ENCODE assay signal across 2 cellular contexts in genomic region chr10:75295901-75296441, GRCh38.
TF ChIP-seq lines count a peak whose summit lies in the region.

No MANE protein-coding gene starts in this region.

TF ChIP-seq in HepG2, 621 proteins besides CTCF, POLR2A, EP300 and RAD21 (continued from another document):
- TF ChIP-seq XRCC5 (optimal IDR thresholded peaks at IDR 0.05; ENCODE audit: low read length) (no peak), MBNL3 (CRISPR knock-in tag; conservative IDR thresholded peaks at IDR 0.05) (no peak), PAF1 (CRISPR knock-in tag; IDR thresholded peaks at IDR 0.05) (no peak), ZNF615 (CRISPR knock-in tag; IDR thresholded peaks at IDR 0.05; ENCODE audit: borderline replicate concordance) (no peak), TARDBP (CRISPR knock-in tag; IDR thresholded peaks at IDR 0.05) (no peak), KLF11 (CRISPR knock-in tag; IDR thresholded peaks at IDR 0.05) (no peak), ZFAT (CRISPR knock-in tag; conservative IDR thresholded peaks at IDR 0.05) (no peak), KLF9 (CRISPR knock-in tag; IDR thresholded peaks at IDR 0.05; ENCODE audit: low read depth) (no peak), AGO1 (IDR thresholded peaks at IDR 0.05; ENCODE audit: low read depth, low read length, poor library complexity, severe bottlenecking) (no peak), ERF (CRISPR knock-in tag; IDR thresholded peaks at IDR 0.05) (no peak), CBX5 (CRISPR knock-in tag; IDR thresholded peaks at IDR 0.05; ENCODE audit: borderline replicate concordance) (no peak), NFKBIZ (CRISPR knock-in tag; IDR thresholded peaks at IDR 0.05) (no peak)
- TF ChIP-seq, protein P1, sequence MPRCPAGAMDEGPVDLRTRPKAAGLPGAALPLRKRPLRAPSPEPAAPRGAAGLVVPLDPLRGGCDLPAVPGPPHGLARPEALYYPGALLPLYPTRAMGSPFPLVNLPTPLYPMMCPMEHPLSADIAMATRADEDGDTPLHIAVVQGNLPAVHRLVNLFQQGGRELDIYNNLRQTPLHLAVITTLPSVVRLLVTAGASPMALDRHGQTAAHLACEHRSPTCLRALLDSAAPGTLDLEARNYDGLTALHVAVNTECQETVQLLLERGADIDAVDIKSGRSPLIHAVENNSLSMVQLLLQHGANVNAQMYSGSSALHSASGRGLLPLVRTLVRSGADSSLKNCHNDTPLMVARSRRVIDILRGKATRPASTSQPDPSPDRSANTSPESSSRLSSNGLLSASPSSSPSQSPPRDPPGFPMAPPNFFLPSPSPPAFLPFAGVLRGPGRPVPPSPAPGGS (CRISPR knock-in tag; IDR thresholded peaks at IDR 0.05): no peak
- TF ChIP-seq, protein P2, sequence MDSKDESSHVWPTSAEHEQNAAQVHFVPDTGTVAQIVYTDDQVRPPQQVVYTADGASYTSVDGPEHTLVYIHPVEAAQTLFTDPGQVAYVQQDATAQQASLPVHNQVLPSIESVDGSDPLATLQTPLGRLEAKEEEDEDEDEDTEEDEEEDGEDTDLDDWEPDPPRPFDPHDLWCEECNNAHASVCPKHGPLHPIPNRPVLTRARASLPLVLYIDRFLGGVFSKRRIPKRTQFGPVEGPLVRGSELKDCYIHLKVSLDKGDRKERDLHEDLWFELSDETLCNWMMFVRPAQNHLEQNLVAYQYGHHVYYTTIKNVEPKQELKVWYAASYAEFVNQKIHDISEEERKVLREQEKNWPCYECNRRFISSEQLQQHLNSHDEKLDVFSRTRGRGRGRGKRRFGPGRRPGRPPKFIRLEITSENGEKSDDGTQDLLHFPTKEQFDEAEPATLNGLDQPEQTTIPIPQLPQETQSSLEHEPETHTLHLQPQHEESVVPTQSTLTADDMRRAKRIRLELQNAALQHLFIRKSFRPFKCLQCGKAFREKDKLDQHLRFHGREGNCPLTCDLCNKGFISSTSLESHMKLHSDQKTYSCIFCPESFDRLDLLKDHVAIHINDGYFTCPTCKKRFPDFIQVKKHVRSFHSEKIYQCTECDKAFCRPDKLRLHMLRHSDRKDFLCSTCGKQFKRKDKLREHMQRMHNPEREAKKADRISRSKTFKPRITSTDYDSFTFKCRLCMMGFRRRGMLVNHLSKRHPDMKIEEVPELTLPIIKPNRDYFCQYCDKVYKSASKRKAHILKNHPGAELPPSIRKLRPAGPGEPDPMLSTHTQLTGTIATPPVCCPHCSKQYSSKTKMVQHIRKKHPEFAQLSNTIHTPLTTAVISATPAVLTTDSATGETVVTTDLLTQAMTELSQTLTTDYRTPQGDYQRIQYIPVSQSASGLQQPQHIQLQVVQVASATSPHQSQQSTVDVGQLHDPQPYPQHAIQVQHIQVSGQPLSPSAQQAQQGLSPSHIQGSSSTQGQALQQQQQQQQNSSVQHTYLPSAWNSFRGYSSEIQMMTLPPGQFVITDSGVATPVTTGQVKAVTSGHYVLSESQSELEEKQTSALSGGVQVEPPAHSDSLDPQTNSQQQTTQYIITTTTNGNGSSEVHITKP (CRISPR knock-in tag; IDR thresholded peaks at IDR 0.05; ENCODE audit: low read depth): no peak
- TF ChIP-seq, protein P3, sequence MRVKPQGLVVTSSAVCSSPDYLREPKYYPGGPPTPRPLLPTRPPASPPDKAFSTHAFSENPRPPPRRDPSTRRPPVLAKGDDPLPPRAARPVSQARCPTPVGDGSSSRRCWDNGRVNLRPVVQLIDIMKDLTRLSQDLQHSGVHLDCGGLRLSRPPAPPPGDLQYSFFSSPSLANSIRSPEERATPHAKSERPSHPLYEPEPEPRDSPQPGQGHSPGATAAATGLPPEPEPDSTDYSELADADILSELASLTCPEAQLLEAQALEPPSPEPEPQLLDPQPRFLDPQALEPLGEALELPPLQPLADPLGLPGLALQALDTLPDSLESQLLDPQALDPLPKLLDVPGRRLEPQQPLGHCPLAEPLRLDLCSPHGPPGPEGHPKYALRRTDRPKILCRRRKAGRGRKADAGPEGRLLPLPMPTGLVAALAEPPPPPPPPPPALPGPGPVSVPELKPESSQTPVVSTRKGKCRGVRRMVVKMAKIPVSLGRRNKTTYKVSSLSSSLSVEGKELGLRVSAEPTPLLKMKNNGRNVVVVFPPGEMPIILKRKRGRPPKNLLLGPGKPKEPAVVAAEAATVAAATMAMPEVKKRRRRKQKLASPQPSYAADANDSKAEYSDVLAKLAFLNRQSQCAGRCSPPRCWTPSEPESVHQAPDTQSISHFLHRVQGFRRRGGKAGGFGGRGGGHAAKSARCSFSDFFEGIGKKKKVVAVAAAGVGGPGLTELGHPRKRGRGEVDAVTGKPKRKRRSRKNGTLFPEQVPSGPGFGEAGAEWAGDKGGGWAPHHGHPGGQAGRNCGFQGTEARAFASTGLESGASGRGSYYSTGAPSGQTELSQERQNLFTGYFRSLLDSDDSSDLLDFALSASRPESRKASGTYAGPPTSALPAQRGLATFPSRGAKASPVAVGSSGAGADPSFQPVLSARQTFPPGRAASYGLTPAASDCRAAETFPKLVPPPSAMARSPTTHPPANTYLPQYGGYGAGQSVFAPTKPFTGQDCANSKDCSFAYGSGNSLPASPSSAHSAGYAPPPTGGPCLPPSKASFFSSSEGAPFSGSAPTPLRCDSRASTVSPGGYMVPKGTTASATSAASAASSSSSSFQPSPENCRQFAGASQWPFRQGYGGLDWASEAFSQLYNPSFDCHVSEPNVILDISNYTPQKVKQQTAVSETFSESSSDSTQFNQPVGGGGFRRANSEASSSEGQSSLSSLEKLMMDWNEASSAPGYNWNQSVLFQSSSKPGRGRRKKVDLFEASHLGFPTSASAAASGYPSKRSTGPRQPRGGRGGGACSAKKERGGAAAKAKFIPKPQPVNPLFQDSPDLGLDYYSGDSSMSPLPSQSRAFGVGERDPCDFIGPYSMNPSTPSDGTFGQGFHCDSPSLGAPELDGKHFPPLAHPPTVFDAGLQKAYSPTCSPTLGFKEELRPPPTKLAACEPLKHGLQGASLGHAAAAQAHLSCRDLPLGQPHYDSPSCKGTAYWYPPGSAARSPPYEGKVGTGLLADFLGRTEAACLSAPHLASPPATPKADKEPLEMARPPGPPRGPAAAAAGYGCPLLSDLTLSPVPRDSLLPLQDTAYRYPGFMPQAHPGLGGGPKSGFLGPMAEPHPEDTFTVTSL (CRISPR knock-in tag; IDR thresholded peaks at IDR 0.05; ENCODE audit: borderline replicate concordance): no peak

TF ChIP-seq in WTC11, 78 proteins besides CTCF, POLR2A, EP300 and RAD21 (continued from another document):
- TF ChIP-seq ZNF121 (CRISPR knock-in tag; IDR thresholded peaks at IDR 0.05) (no peak), ELF4 (CRISPR knock-in tag; IDR thresholded peaks at IDR 0.05; ENCODE audit: low read depth) (no peak), ZNF263 (CRISPR knock-in tag; IDR thresholded peaks at IDR 0.05; ENCODE audit: low read depth) (no peak), MAX (CRISPR knock-in tag; IDR thresholded peaks at IDR 0.05) (no peak), CBFB (CRISPR knock-in tag; IDR thresholded peaks at IDR 0.05; ENCODE audit: low read depth) (no peak), ETV6 (CRISPR knock-in tag; IDR thresholded peaks at IDR 0.05) (no peak), ZBTB21 (CRISPR knock-in tag; IDR thresholded peaks at IDR 0.05; ENCODE audit: borderline replicate concordance) (no peak), ZNF138 (CRISPR knock-in tag; conservative IDR thresholded peaks at IDR 0.05) (no peak)
